Comparison of ENCODE assay signal across 14 cellular contexts in genomic region chrX:118350715-118351114, GRCh38. TPM values are rescaled to one million over a fixed set of nuclear protein-coding genes. Genes with fewer than 3 reads are reported as not detected.
DNase-seq lines count a peak whose midpoint lies in the region; ATAC-seq, FAIRE-seq and TF ChIP-seq lines count a peak whose summit lies in the region.
"Had no signal": no experiment of that assay in that cellular context is flagged by ENCODE, and none has a peak within 500 bp of the region (broad histone marks: within the 10 kb centered on the region; RNA-seq: fewer than 3 reads in every experiment).

No MANE protein-coding gene starts in this region.

- H3K27me3 ChIP-seq in adipocyte (replicated peaks; ENCODE audit: control insufficient read depth, insufficient read depth, low read length) (no peaks in the 10 kb centered on the region), spleen (replicated peaks in 1 of 7) (no peaks in the 10 kb centered on the region)
- H3K27me3 ChIP-seq: MG63, uterus had no signal

- peaks cover 48% of the 10 kb centered on the region for H3K4me1 Mint-ChIP-seq in activated CD8-positive, alpha-beta memory T cell treated with anti-CD3 and anti-CD28 coated beads, Interleukin-2, amount 10 ng/mL, durations not matched to agents 7 days and 5 days

- TF ChIP-seq POLR2A in spleen (IDR thresholded peaks at IDR 0.05) (no peak), GM12892 (IDR thresholded peaks at IDR 0.05; ENCODE audit: low read depth, low read length) (no peak)

- H3K9me3 ChIP-seq in adipocyte (ENCODE audit: control insufficient read depth, low read length) (no peaks in the 10 kb centered on the region), spleen (no peaks in the 10 kb centered on the region)
- H3K9me3 ChIP-seq: MG63, uterus had no signal

- H3K27me3 Mint-ChIP-seq in activated CD8-positive, alpha-beta memory T cell treated with anti-CD3 and anti-CD28 coated beads, Interleukin-2, amount 10 ng/mL, durations not matched to agents 7 days and 5 days = no peaks in the 10 kb centered on the region

- H3K36me3 Mint-ChIP-seq in activated CD8-positive, alpha-beta memory T cell treated with anti-CD3 and anti-CD28 coated beads, Interleukin-2, amount 10 ng/mL, durations not matched to agents 7 days and 5 days = peaks cover 1% of the 10 kb centered on the region

- H3K4me3 ChIP-seq in adipocyte (ENCODE audit: low read length) (peak overlapping the region; percentile 66), spleen (no peak overlapping the region)
- H3K4me3 ChIP-seq: uterus had no signal

- TF ChIP-seq CTCF in spleen (IDR thresholded peaks at IDR 0.05 in 8 of 11, conservative IDR thresholded peaks at IDR 0.05 in 3 of 11) = no peak

- H3K27ac ChIP-seq in spleen = peak overlapping the region in 6 of 8 donors; percentile 11 to 65 (median 26)
- H3K27ac ChIP-seq: epithelial cell of prostate, parathyroid adenoma had no signal

- peak overlapping the region; percentile 33 for H3K4me3 Mint-ChIP-seq in activated CD8-positive, alpha-beta memory T cell treated with anti-CD3 and anti-CD28 coated beads, Interleukin-2, amount 10 ng/mL, durations not matched to agents 7 days and 5 days

- intact Hi-C loops in spleen (cut with DNase I; ENCODE audit: low total_unique reads) = no loop called here

- 41 to 89% (median 73%) methylated on average over 1 of the region's 1 CpG for WGBS in spleen, 5 donors

- no peak for DNase-seq in activated CD8-positive, alpha-beta memory T cell treated with anti-CD3 and anti-CD28 coated beads, Interleukin-2, amount 10 ng/mL, durations not matched to agents 7 days and 5 days
- DNase-seq in activated CD8-positive, alpha-beta memory T cell treated with anti-CD3 and anti-CD28 coated beads, Interleukin-2, amount 50 U/mL, for 48 hours = no peak
- peak; percentile 42 for DNase-seq in M059J (ENCODE audit: low read depth)
- no peak for DNase-seq in adipocyte (ENCODE audit: low read depth)
- DNase-seq in spleen = no peak
- DNase-seq in NCI-H774 (lab: John Stamatoyannopoulos, UW) = no peak
- no peak for DNase-seq in GM12892 (ENCODE audit: insufficient read length)
- no peak for DNase-seq in LoVo (ENCODE audit: low spot score)
- DNase-seq: ACHN, MG63, PC-3, uterus had no signal

- no peak for FAIRE-seq in GM12892 (lab: Jason Lieb, UNC)

- no peaks in the 10 kb centered on the region for H3K9me3 Mint-ChIP-seq in activated CD8-positive, alpha-beta memory T cell treated with anti-CD3 and anti-CD28 coated beads, Interleukin-2, amount 10 ng/mL, durations not matched to agents 7 days and 5 days (ENCODE audit: low read depth)

- H3K36me3 ChIP-seq in adipocyte (ENCODE audit: control insufficient read depth, insufficient read depth, low read length, severe bottlenecking) (no peaks in the 10 kb centered on the region), spleen (no peaks in the 10 kb centered on the region)
- H3K36me3 ChIP-seq: MG63, uterus had no signal

- H3K4me1 ChIP-seq in adipocyte (ENCODE audit: control insufficient read depth, insufficient read depth, low read length) (peaks cover 16% of the 10 kb centered on the region), spleen (peaks cover 7 to 80% (median 45%) of the 10 kb centered on the region in 6 donors)
- H3K4me1 ChIP-seq: uterus had no signal

- H3K27ac Mint-ChIP-seq in activated CD8-positive, alpha-beta memory T cell treated with anti-CD3 and anti-CD28 coated beads, Interleukin-2, amount 10 ng/mL, durations not matched to agents 7 days and 5 days = peak overlapping the region; percentile 52

- no peak overlapping the region for H3K9ac ChIP-seq in adipocyte (ENCODE audit: low read length)
- H3K9ac ChIP-seq: parathyroid adenoma had no signal

- CTCF ChIA-PET in activated CD8-positive, alpha-beta memory T cell treated with anti-CD3 and anti-CD28 coated beads, Interleukin-2, amount 10 ng/mL, durations not matched to agents 7 days and 5 days (lab: Charles Lee) = no interaction called here

- no peak for ATAC-seq in activated CD8-positive, alpha-beta memory T cell treated with anti-CD3 and anti-CD28 coated beads, Interleukin-2, amount 10 ng/mL, durations not matched to agents 7 days and 5 days
- ATAC-seq: PC-3 had no signal

RNA-seq across cellular contexts. Expression of gene WDR44, which starts 4.8 kb away (rescaled TPM):
- 10 to 100 TPM; 19.5 to 21.0 TPM for total RNA-seq in activated CD8-positive, alpha-beta memory T cell treated with anti-CD3 and anti-CD28 coated beads, Interleukin-2, amount 10 ng/mL, durations not matched to agents 7 days and 5 days
- total RNA-seq in M059J (2014; rRNA removed; shearing (Covaris generic)) = 25.0 and 38.0 TPM in 2 replicates
- 10 to 100 TPM; 14.4 to 24.5 (median 18.7) TPM for total RNA-seq in spleen
- polyA plus RNA-seq in spleen = 1 to 10 TPM; 3.5 to 5.5 (median 3.7) TPM
- polyA plus RNA-seq in GM12892 (2012; ENCODE audit: missing spikeins) = 9.1 TPM
